ENCODE assay signal across 14 cellular contexts in the genomic region with DNA sequence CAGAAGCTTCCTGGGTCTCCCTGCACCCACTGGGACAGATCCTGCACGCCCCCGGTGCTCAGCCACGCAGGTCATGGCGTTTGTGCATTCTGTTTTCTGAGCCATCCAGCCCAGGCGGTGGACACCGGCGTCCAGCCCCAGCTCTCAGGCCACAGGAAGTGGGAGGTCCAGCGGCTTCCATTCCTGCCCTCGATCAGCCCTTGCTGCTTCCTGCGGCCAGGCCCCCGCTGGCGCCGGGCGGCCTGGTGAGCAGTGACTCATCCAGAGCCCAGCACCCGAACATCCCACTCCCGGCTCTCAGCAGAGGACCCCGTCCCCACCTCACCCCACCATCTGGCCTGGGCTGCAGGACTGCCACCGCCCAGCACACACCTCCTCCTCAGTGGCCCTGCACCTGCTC. TPM values are rescaled to one million over a fixed set of nuclear protein-coding genes. Genes with fewer than 3 reads are reported as not detected.
DNase-seq lines count a peak whose midpoint lies in the region; ATAC-seq and TF ChIP-seq lines count a peak whose summit lies in the region.
"Had no signal": no experiment of that assay in that cellular context is flagged by ENCODE, and none has a peak within 500 bp of the region (broad histone marks: within the 10 kb centered on the region; RNA-seq: fewer than 3 reads in every experiment).

No MANE protein-coding gene starts in this region.

- peaks cover 18% of the 10 kb centered on the region for H3K4me1 ChIP-seq in PC-9 (replicated peaks; ENCODE audit: insufficient read depth)

- peaks cover 19% of the 10 kb centered on the region; the same call in 1 of the 2 replicates for H3K27me3 ChIP-seq in PC-9 (ENCODE audit: insufficient read depth, low read depth)

- H3K27ac ChIP-seq in PC-9 = no peak overlapping the region
- H3K27ac ChIP-seq: vagina had no signal

- POLR2A ChIA-PET in PC-9 (lab: Charles Lee; ENCODE audit: unreplicated experiment) = no interaction called here

- peak overlapping the region; percentile 58 for H3K27ac Mint-ChIP-seq in memory B cell
- H3K27ac Mint-ChIP-seq: activated naive CD8-positive, alpha-beta T cell had no signal

- BruUV-seq in PC-9 (replicated peaks; lab: Mats Ljungman, UMichigan) = no TSS peak

- no peaks in the 10 kb centered on the region for H3K36me3 Mint-ChIP-seq in memory B cell
- H3K36me3 Mint-ChIP-seq: activated naive CD8-positive, alpha-beta T cell had no signal

- H3K79me2 ChIP-seq in PC-9 (ENCODE audit: low read depth) = no peaks in the 10 kb centered on the region

- peaks cover 32% of the 10 kb centered on the region for H3K27me3 Mint-ChIP-seq in memory B cell

- CTCF ChIA-PET in PC-9 (lab: Charles Lee) = no interaction called here

- H3K9me3 Mint-ChIP-seq in memory B cell = no peaks in the 10 kb centered on the region

- H4K20me1 ChIP-seq in PC-9 (ENCODE audit: insufficient read depth) = no peaks in the 10 kb centered on the region

- H3K36me3 ChIP-seq in PC-9 (ENCODE audit: low read depth) = no peaks in the 10 kb centered on the region
- H3K36me3 ChIP-seq: vagina had no signal

- no peaks in the 10 kb centered on the region for H3K9me2 ChIP-seq in PC-9 (ENCODE audit: insufficient read depth)

- peak overlapping the region; percentile 61 for H3K4me2 ChIP-seq in PC-9

- no peak for ATAC-seq in memory B cell (ENCODE audit: low read depth)
- no peak for ATAC-seq in HG02623 (IDR thresholded peaks at IDR 0.05; ENCODE audit: unreplicated experiment)

- peaks cover 20% of the 10 kb centered on the region for H3K4me1 Mint-ChIP-seq in memory B cell

- TF ChIP-seq CTCF in PC-9 (conservative IDR thresholded peaks at IDR 0.05) = no peak

- H3K9me3 ChIP-seq in PC-9 (ENCODE audit: insufficient read depth, low read depth) = no peaks in the 10 kb centered on the region
- H3K9me3 ChIP-seq: vagina had no signal

- intact Hi-C loops in PC-9 (cut with micrococcal nuclease; ENCODE audit: unreplicated experiment) = no loop called here

- H3F3A ChIP-seq in PC-9 (ENCODE audit: insufficient read depth, low read depth) = no peaks in the 10 kb centered on the region

- DNase-seq in AG20443 (ENCODE audit: low spot score) (peak; percentile 38), PC-9 (peak in 1 of 2 experiments; percentile 43), dermis blood vessel endothelial cell (peak; percentile 88), memory B cell (ENCODE audit: low spot score in 2 of 2) (peak in 1 of 2 donors; percentile 24), NCI-H1105 (lab: John Stamatoyannopoulos, UW) (no peak), iPS-NIHi11 (ENCODE audit: low spot score) (no peak)
- no peak for DNase-seq in stimulated activated CD4-positive, alpha-beta T cell treated with anti-CD3 and anti-CD28 coated beads, Interleukin-15, amount 100 ng/mL, for 24 hours
- DNase-seq: glutamatergic neuron; NCI-H2227 treated with DMSO at 0.1 percent for 48 hours; stimulated activated CD8-positive, alpha-beta memory T cell treated with anti-CD3 and anti-CD28 coated beads, Interleukin-4, amount 100 ng/mL, for 48 hours; T1000 had no signal

- no peak overlapping the region for H3K4me3 ChIP-seq in PC-9
- H3K4me3 ChIP-seq: vagina had no signal

- H2AFZ ChIP-seq in PC-9 = no peak overlapping the region

- no peak overlapping the region for H3K4me3 Mint-ChIP-seq in memory B cell
- H3K4me3 Mint-ChIP-seq: activated naive CD8-positive, alpha-beta T cell had no signal

RNA-seq across cellular contexts. Expression of a gene that starts 18.0 kb away (rescaled TPM):
- total RNA-seq in PC-9 (2021) = 37.0 and 47.9 TPM in 2 replicates
- total RNA-seq in dermis blood vessel endothelial cell = 38.7 and 77.4 TPM in 2 replicates

RNA-seq across cellular contexts. Expression of a gene that starts 30.5 kb away (rescaled TPM):
- total RNA-seq in PC-9 (2021) (17.8 and 20.5 TPM in 2 replicates), dermis blood vessel endothelial cell (72.5 and 76.1 TPM in 2 replicates)

RNA-seq across cellular contexts. Expression of a gene that starts 49.2 kb away (rescaled TPM):
- total RNA-seq in PC-9 (2021) (9.0 and 12.2 TPM in 2 replicates), dermis blood vessel endothelial cell (68.1 and 81.5 TPM in 2 replicates)

Comparison
In these comparisons a context has a peak if more than half of its experiments do, and no peak if none do; other contexts are left out.
1. DNase-seq: peak in AG20443 (single experiment) and dermis blood vessel endothelial cell (single experiment); none in NCI-H1105 (single experiment), iPS-NIHi11 (single experiment) and stimulated activated CD4-positive, alpha-beta T cell treated with anti-CD3 and anti-CD28 coated beads, Interleukin-15, amount 100 ng/mL, for 24 hours (single experiment).